In the genomic region with DNA sequence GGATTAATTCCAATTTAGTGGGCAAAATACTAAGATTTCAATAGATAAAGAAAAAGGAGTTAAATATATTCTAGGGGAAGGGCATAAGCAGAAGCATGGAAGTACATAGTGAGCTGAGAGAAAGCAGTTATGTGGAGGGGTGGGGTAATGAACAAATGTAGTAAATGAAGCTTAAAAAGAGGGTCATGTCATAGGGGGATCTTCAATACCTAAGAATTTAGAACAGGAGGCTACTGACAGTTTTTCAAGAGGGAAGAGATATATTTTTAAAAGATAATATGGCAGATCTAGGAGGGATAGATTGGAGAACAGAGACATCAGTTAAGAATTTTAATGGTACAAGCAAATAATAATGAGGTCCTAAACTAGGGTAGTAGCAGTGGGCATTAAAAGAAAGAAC, we compare ENCODE assay signal across 1 cellular context.
TF ChIP-seq lines count a peak whose summit lies in the region.

No MANE protein-coding gene starts in this region.

TF ChIP-seq in HepG2, 621 proteins besides CTCF, POLR2A, EP300 and RAD21:
- TF ChIP-seq MXD4 (CRISPR knock-in tag; IDR thresholded peaks at IDR 0.05) (no peak), KDM4B (CRISPR knock-in tag; IDR thresholded peaks at IDR 0.05) (no peak), POLR2G (IDR thresholded peaks at IDR 0.05; ENCODE audit: low read depth, low read length) (peak; percentile 31; the same call in 1 of the 2 replicates), DRAP1 (CRISPR knock-in tag; IDR thresholded peaks at IDR 0.05) (no peak), RBM22 (optimal IDR thresholded peaks at IDR 0.05; ENCODE audit: low read length) (peak; percentile 91), HMG20A (CRISPR knock-in tag; IDR thresholded peaks at IDR 0.05; ENCODE audit: borderline replicate concordance) (no peak), ZNF737 (CRISPR knock-in tag; IDR thresholded peaks at IDR 0.05; ENCODE audit: borderline replicate concordance) (no peak), ZNF138 (CRISPR knock-in tag; IDR thresholded peaks at IDR 0.05; ENCODE audit: low read depth) (no peak), HDAC2 (CRISPR knock-in tag; IDR thresholded peaks at IDR 0.05) (no peak), ZNF256 (CRISPR knock-in tag; conservative IDR thresholded peaks at IDR 0.05) (no peak), ZNF331 (CRISPR knock-in tag; IDR thresholded peaks at IDR 0.05) (no peak)
- TF ChIP-seq, protein P1, sequence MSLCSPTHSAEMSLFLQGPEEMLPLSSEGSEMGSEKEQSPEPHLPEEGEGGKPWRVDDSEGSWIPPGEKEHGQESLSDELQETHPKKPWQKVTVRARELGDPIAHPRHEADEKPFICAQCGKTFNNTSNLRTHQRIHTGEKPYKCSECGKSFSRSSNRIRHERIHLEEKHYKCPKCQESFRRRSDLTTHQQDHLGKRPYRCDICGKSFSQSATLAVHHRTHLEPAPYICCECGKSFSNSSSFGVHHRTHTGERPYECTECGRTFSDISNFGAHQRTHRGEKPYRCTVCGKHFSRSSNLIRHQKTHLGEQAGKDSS (CRISPR knock-in tag; IDR thresholded peaks at IDR 0.05; ENCODE audit: borderline replicate concordance, low read depth) = no peak
- TF ChIP-seq, protein P2, sequence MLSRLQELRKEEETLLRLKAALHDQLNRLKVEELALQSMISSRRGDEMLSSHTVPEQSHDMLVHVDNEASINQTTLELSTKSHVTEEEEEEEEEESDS (CRISPR knock-in tag; IDR thresholded peaks at IDR 0.05; ENCODE audit: borderline replicate concordance) = no peak
